In the genomic region with DNA sequence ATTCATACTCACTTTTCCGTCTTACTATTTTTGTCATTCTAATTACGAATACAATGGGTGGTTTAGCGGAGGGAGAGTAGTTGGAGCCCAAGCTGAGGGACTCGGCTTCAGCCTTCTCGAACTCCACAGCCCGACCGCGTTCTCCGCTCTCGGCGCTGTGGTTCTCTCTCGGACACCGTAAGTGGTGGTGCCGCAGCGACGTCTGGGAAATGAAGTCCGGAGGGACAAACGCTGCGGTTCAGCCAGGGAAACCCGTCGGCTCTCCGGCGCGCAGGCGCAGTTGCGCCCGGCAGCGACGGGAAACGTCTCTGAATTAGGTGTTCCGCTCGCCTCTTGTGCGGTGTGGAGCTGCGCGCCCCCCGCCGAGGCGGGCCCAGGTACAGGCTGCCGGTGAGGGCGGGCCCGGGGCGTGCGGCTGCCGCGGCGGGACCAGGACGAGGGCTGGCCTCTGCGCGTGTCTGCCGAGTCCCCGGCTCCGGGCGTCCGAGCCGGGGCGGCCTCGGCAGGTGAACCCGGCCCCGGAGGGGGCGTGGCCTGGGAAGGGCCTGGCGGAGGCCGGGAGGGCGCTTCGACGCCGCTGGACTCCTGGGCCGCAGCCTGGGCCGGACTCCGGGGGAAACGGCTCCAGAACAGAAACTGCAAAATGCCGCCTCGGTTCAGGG, we compare ENCODE assay signal across 8 cellular contexts. TPM values are rescaled to one million over a fixed set of nuclear protein-coding genes. Genes with fewer than 3 reads are reported as not detected.
A peak's percentile ranks its signal among the peaks of the same experiment; 100 is the strongest.
DNase-seq lines count a peak whose midpoint lies in the region; ATAC-seq and TF ChIP-seq lines count a peak whose summit lies in the region.

A gene (plus strand): TSS at position 277 of the 662 bp plus-strand sequence. CDS start 1,201 bp downstream, outside the sequence.

- H3K4me1 Mint-ChIP-seq in dendritic cell treated with granulocyte-macrophage colony-stimulating factor and Interleukin-4, amounts not matched to agents 40 ng/mL and 50 ng/mL, for 4 days (ENCODE audit: low read depth): peaks cover 15% of the 10 kb centered on the region

- H3K36me3 Mint-ChIP-seq in dendritic cell treated with granulocyte-macrophage colony-stimulating factor and Interleukin-4, amounts not matched to agents 40 ng/mL and 50 ng/mL, for 4 days (ENCODE audit: low read depth): peaks cover 44% of the 10 kb centered on the region

- intact Hi-C loops in dendritic cell treated with granulocyte-macrophage colony-stimulating factor and Interleukin-4, amounts not matched to agents 40 ng/mL and 50 ng/mL, for 4 days (cut with micrococcal nuclease): loop anchor here (1.0 to 10.0 kb wide), 5 partner anchors 37 to 397 kb away; a partner anchor contains a TSS
- intact Hi-C loops in left colon (cut with DNase I, micrococcal nuclease): no loop called here

- ATAC-seq in HG03025 (IDR thresholded peaks at IDR 0.05; ENCODE audit: low FRiP score, unreplicated experiment) (peak; percentile 68), left colon (peak; percentile 99)

- no peaks in the 10 kb centered on the region for H3K27me3 ChIP-seq in GM06990 (replicated peaks; ENCODE audit: control insufficient read depth, insufficient read depth, low read length)

- H3K9me3 Mint-ChIP-seq in dendritic cell treated with granulocyte-macrophage colony-stimulating factor and Interleukin-4, amounts not matched to agents 40 ng/mL and 50 ng/mL, for 4 days: peaks cover 61% of the 10 kb centered on the region

- DNase-seq in GM06990 (ENCODE audit: extremely low read depth, insufficient read length) (peak; percentile 85), NCI-H510A treated with DMSO at 0.1 percent for 48 hours (lab: John Stamatoyannopoulos, UW) (peak; percentile 66), left colon (peak; percentile 92 to 93), HT-29 (ENCODE audit: low spot score) (no peak)
- peak; percentile 91 to 92 for DNase-seq in activated CD4-positive, alpha-beta T cell treated with anti-CD3 and anti-CD28 coated beads, Interleukin-2, amount 50 U/mL, for 4 hours
- peak; percentile 83 to 85 for DNase-seq in stimulated activated CD4-positive, alpha-beta T cell treated with anti-CD3 and anti-CD28 coated beads, Interleukin-1b, Interleukin-23, amount 100 ng/mL, for 1 hour (ENCODE audit: low read depth in 2 of 2)

- H3K4me3 ChIP-seq in GM06990 (replicated peaks; ENCODE audit: low read depth, low read length): peak within 1 kb of the TSS; percentile 55

- peak within 1 kb of the TSS; percentile 75 for H3K27ac Mint-ChIP-seq in dendritic cell treated with granulocyte-macrophage colony-stimulating factor and Interleukin-4, amounts not matched to agents 40 ng/mL and 50 ng/mL, for 4 days

- TF ChIP-seq CTCF in GM06990 (IDR thresholded peaks at IDR 0.05; ENCODE audit: insufficient read depth, low read length, poor library complexity, severe bottlenecking): no peak

- H3K27me3 Mint-ChIP-seq in dendritic cell treated with granulocyte-macrophage colony-stimulating factor and Interleukin-4, amounts not matched to agents 40 ng/mL and 50 ng/mL, for 4 days: peaks cover 7% of the 10 kb centered on the region

- no peaks in the 10 kb centered on the region for H3K36me3 ChIP-seq in GM06990 (ENCODE audit: control insufficient read depth, insufficient read depth, low read length)

- H3K4me3 Mint-ChIP-seq in dendritic cell treated with granulocyte-macrophage colony-stimulating factor and Interleukin-4, amounts not matched to agents 40 ng/mL and 50 ng/mL, for 4 days: peak within 1 kb of the TSS; percentile 87

RNA-seq across cellular contexts. Expression of the gene that starts here (rescaled TPM):
- 1 to 10 TPM; 2.7 to 4.3 TPM for total RNA-seq in left colon
- total RNA-seq in HT-29 (2014; rRNA removed; shearing (Covaris generic)): not detected in 2 replicates
